In genomic region chr6:163946437-163946836, GRCh38 we compare ENCODE assay signal across 21 cellular contexts.
DNase-seq lines count a peak whose midpoint lies in the region; ATAC-seq, FAIRE-seq and TF ChIP-seq lines count a peak whose summit lies in the region.
"Had no signal": no experiment of that assay in that cellular context is flagged by ENCODE, and none has a peak within 500 bp of the region (broad histone marks: within the 10 kb centered on the region; RNA-seq: fewer than 3 reads in every experiment).

No MANE protein-coding gene starts in this region.

- no peak for FAIRE-seq in astrocyte (lab: Jason Lieb, UNC)
- FAIRE-seq: D721Med had no signal

- in situ Hi-C loops in GM13976 (cut with MboI; ENCODE audit: low sequenced_read_pairs, unreplicated experiment): no loop called here

- H3K4me1 ChIP-seq in astrocyte (ENCODE audit: insufficient read depth, low read length): peaks cover 16% of the 10 kb centered on the region
- H3K4me1 ChIP-seq in sigmoid colon: peaks cover 0 to 7% (median 0%) of the 10 kb centered on the region in 4 donors
- H3K4me1 ChIP-seq: BLaER1 treated with 17β-estradiol and CSF1 and Interleukin-3, amounts not matched to agents 10 nM and 100 nM had no signal

- H3K4me3 Mint-ChIP-seq in astrocyte (ENCODE audit: unreplicated experiment): no peak overlapping the region
- H3K4me3 Mint-ChIP-seq in natural killer cell treated with Interleukin-12 subunit alpha and Interleukin-12 subunit beta and Interleukin-15 and Interleukin-18, amount 100 ng/mL, for 72 hours: no peak overlapping the region
- H3K4me3 Mint-ChIP-seq: activated CD4-positive, alpha-beta T cell treated with anti-CD3 and anti-CD28 coated beads for 36 hours; activated naive CD8-positive, alpha-beta T cell; activated T-helper 1 cell treated with anti-CD3 and anti-CD28 coated beads, Interleukin-12 subunit alpha, Interleukin-12 subunit beta, Interleukin-2, Interleukin-4 antibody, amounts not matched to agents 30 ng/mL and 10 ng/mL and 1 ng/mL, durations not matched to agents 14 hours and 24 hours and 36 hours; natural killer cell; stimulated activated naive CD8-positive, alpha-beta T cell treated with anti-CD3 and anti-CD28 coated beads, Interleukin-15, amount 100 ng/mL, for 72 hours had no signal

- H3K27ac ChIP-seq in astrocyte (ENCODE audit: low read depth, low read length) (no peak overlapping the region), sigmoid colon (peak overlapping the region; percentile 34 to 56 (median 52))
- H3K27ac ChIP-seq: BLaER1 treated with 17β-estradiol and CSF1 and Interleukin-3, amounts not matched to agents 10 nM and 100 nM had no signal

- peak overlapping the region; percentile 39 for H3K4me2 ChIP-seq in astrocyte (ENCODE audit: low read length)

- no peak for TF ChIP-seq EP300 in sigmoid colon (IDR thresholded peaks at IDR 0.05)

- H3K9me3 Mint-ChIP-seq in astrocyte (ENCODE audit: unreplicated experiment): no peaks in the 10 kb centered on the region
- H3K9me3 Mint-ChIP-seq in natural killer cell treated with Interleukin-12 subunit alpha and Interleukin-12 subunit beta and Interleukin-15 and Interleukin-18, amount 100 ng/mL, for 72 hours: no peaks in the 10 kb centered on the region
- H3K9me3 Mint-ChIP-seq: activated T-helper 1 cell treated with anti-CD3 and anti-CD28 coated beads, Interleukin-12 subunit alpha, Interleukin-12 subunit beta, Interleukin-2, Interleukin-4 antibody, amounts not matched to agents 30 ng/mL and 10 ng/mL and 1 ng/mL, durations not matched to agents 14 hours and 24 hours and 36 hours; IgD-negative memory B cell; natural killer cell; stimulated activated naive CD8-positive, alpha-beta T cell treated with anti-CD3 and anti-CD28 coated beads, Interleukin-15, amount 100 ng/mL, for 72 hours had no signal

- DNase-seq in Ammon's horn (ENCODE audit: low spot score) (peak; percentile 39), astrocyte (ENCODE audit: low read depth) (no peak), hippocampal formation (lab: John Stamatoyannopoulos, UW) (peak; percentile 52 to 61), sigmoid colon (peak; percentile 84), GM13976 (ENCODE audit: low spot score) (no peak), activated gamma-delta T cell treated with Interleukin-2 at 50 U/mL for 16 hours (no peak), AML-193 (lab: John Stamatoyannopoulos, UW) (no peak)
- no peak for DNase-seq in natural killer cell treated with Interleukin-12 subunit alpha and Interleukin-12 subunit beta and Interleukin-15 and Interleukin-18, amount 100 ng/mL, for 72 hours (ENCODE audit: low spot score)
- DNase-seq: activated CD4-positive, alpha-beta T cell treated with anti-CD3 and anti-CD28 coated beads for 36 hours; body of pancreas; islet precursor cell; natural killer cell; NCI-H1417 treated with DMSO at 0.1 percent for 48 hours; NCI-H510A treated with DMSO at 0.1 percent for 48 hours; stimulated activated CD4-positive, alpha-beta T cell treated with anti-CD3 and anti-CD28 coated beads, Interleukin-4, amount 100 ng/mL, for 24 hours; stimulated activated naive CD8-positive, alpha-beta T cell treated with anti-CD3 and anti-CD28 coated beads, Interleukin-15, amount 100 ng/mL, for 72 hours had no signal

- intact Hi-C loops in sigmoid colon (cut with DNase I): no loop called here

- no peak overlapping the region for H2AFZ ChIP-seq in astrocyte (ENCODE audit: low read depth, low read length)

- no peaks in the 10 kb centered on the region for H3K36me3 Mint-ChIP-seq in astrocyte (ENCODE audit: low read depth, unreplicated experiment)
- no peaks in the 10 kb centered on the region for H3K36me3 Mint-ChIP-seq in natural killer cell treated with Interleukin-12 subunit alpha and Interleukin-12 subunit beta and Interleukin-15 and Interleukin-18, amount 100 ng/mL, for 72 hours
- H3K36me3 Mint-ChIP-seq: activated naive CD8-positive, alpha-beta T cell; natural killer cell had no signal

- H3K9me3 ChIP-seq in astrocyte (ENCODE audit: insufficient read depth, low read depth, low read length) (no peaks in the 10 kb centered on the region), sigmoid colon (no peaks in the 10 kb centered on the region)
- H3K9me3 ChIP-seq: BLaER1 treated with 17β-estradiol and CSF1 and Interleukin-3, amounts not matched to agents 10 nM and 100 nM; body of pancreas had no signal

- H3K9ac ChIP-seq in astrocyte (ENCODE audit: low read length): no peak overlapping the region
- H3K9ac ChIP-seq: BLaER1 treated with 17β-estradiol and CSF1 and Interleukin-3, amounts not matched to agents 10 nM and 100 nM had no signal

- H3K4me3 ChIP-seq in astrocyte (ENCODE audit: insufficient read depth, low read depth, low read length): no peak overlapping the region
- no peak overlapping the region for H3K4me3 ChIP-seq in sigmoid colon
- H3K4me3 ChIP-seq: BLaER1 treated with 17β-estradiol and CSF1 and Interleukin-3, amounts not matched to agents 10 nM and 100 nM; body of pancreas had no signal

- 65 to 77% methylated on average over 7 of the region's 7 CpGs for WGBS in sigmoid colon, 2 donors

- no peaks in the 10 kb centered on the region for H3K79me2 ChIP-seq in astrocyte (ENCODE audit: insufficient read depth, low read length)

- no peak overlapping the region for H3K27ac Mint-ChIP-seq in astrocyte (ENCODE audit: unreplicated experiment)
- no peak overlapping the region for H3K27ac Mint-ChIP-seq in natural killer cell treated with Interleukin-12 subunit alpha and Interleukin-12 subunit beta and Interleukin-15 and Interleukin-18, amount 100 ng/mL, for 72 hours
- H3K27ac Mint-ChIP-seq: activated CD4-positive, alpha-beta T cell treated with anti-CD3 and anti-CD28 coated beads for 36 hours; activated naive CD8-positive, alpha-beta T cell; activated T-helper 1 cell treated with anti-CD3 and anti-CD28 coated beads, Interleukin-12 subunit alpha, Interleukin-12 subunit beta, Interleukin-2, Interleukin-4 antibody, amounts not matched to agents 30 ng/mL and 10 ng/mL and 1 ng/mL, durations not matched to agents 14 hours and 24 hours and 36 hours; IgD-negative memory B cell; natural killer cell; stimulated activated naive CD8-positive, alpha-beta T cell treated with anti-CD3 and anti-CD28 coated beads, Interleukin-15, amount 100 ng/mL, for 72 hours had no signal

- H4K20me1 ChIP-seq in astrocyte (ENCODE audit: insufficient read depth, low read length): no peaks in the 10 kb centered on the region
- H4K20me1 ChIP-seq: BLaER1 treated with 17β-estradiol and CSF1 and Interleukin-3, amounts not matched to agents 10 nM and 100 nM had no signal

- no peak for TF ChIP-seq POLR2A in sigmoid colon (IDR thresholded peaks at IDR 0.05)

- ATAC-seq in natural killer cell treated with Interleukin-12 subunit alpha and Interleukin-12 subunit beta and Interleukin-15 and Interleukin-18, amount 100 ng/mL, for 72 hours: no peak
- ATAC-seq: activated CD4-positive, alpha-beta T cell treated with anti-CD3 and anti-CD28 coated beads for 36 hours; body of pancreas; natural killer cell; stimulated activated naive CD8-positive, alpha-beta T cell treated with anti-CD3 and anti-CD28 coated beads, Interleukin-15, amount 100 ng/mL, for 72 hours had no signal

- H3K36me3 ChIP-seq in astrocyte (ENCODE audit: insufficient read depth, low read length) (no peaks in the 10 kb centered on the region), sigmoid colon (no peaks in the 10 kb centered on the region)
- H3K36me3 ChIP-seq: BLaER1 treated with 17β-estradiol and CSF1 and Interleukin-3, amounts not matched to agents 10 nM and 100 nM had no signal

- peaks cover 6% of the 10 kb centered on the region for H3K27me3 Mint-ChIP-seq in astrocyte (ENCODE audit: low read depth, unreplicated experiment)
- peaks cover 26% of the 10 kb centered on the region in 2 donors for H3K27me3 Mint-ChIP-seq in natural killer cell treated with Interleukin-12 subunit alpha and Interleukin-12 subunit beta and Interleukin-15 and Interleukin-18, amount 100 ng/mL, for 72 hours

- no peak for TF ChIP-seq CTCF in astrocyte (IDR thresholded peaks at IDR 0.05; ENCODE audit: insufficient read depth, low read depth, low read length)
- TF ChIP-seq CTCF in sigmoid colon (IDR thresholded peaks at IDR 0.05): no peak
- no peak for TF ChIP-seq CTCF in GM13976 (IDR thresholded peaks at IDR 0.05; ENCODE audit: borderline replicate concordance, control extremely low read depth, extremely low read depth, insufficient read depth, missing control alignments)

- H3K27me3 ChIP-seq in astrocyte (ENCODE audit: insufficient read depth, low read length): no peaks in the 10 kb centered on the region
- peaks cover 0 to 14% (median 0%) of the 10 kb centered on the region in 3 donors for H3K27me3 ChIP-seq in sigmoid colon
- H3K27me3 ChIP-seq: BLaER1 treated with 17β-estradiol and CSF1 and Interleukin-3, amounts not matched to agents 10 nM and 100 nM; body of pancreas had no signal

- peaks cover 16% of the 10 kb centered on the region for H3K4me1 Mint-ChIP-seq in astrocyte (ENCODE audit: low read depth, unreplicated experiment)
- H3K4me1 Mint-ChIP-seq in natural killer cell treated with Interleukin-12 subunit alpha and Interleukin-12 subunit beta and Interleukin-15 and Interleukin-18, amount 100 ng/mL, for 72 hours (ENCODE audit: low read depth in 2 of 2): peaks cover 0 to 5% of the 10 kb centered on the region in 2 donors
- H3K4me1 Mint-ChIP-seq: activated CD4-positive, alpha-beta T cell treated with anti-CD3 and anti-CD28 coated beads for 36 hours; IgD-negative memory B cell; natural killer cell had no signal

Comparison
In these comparisons a context has a peak if more than half of its experiments do, and no peak if none do; other contexts are left out.
1. DNase-seq: peak in Ammon's horn (single experiment), hippocampal formation (2 of 2) and sigmoid colon (single experiment); none in astrocyte (single experiment), GM13976 (single experiment), natural killer cell treated with Interleukin-12 subunit alpha and Interleukin-12 subunit beta and Interleukin-15 and Interleukin-18, amount 100 ng/mL, for 72 hours (single experiment), activated gamma-delta T cell treated with Interleukin-2 at 50 U/mL for 16 hours (single experiment) and AML-193 (0 of 2).